ENCODE assay signal across 27 cellular contexts in genomic region chrX:150806827-150807226, GRCh38.
"Had no signal": no experiment of that assay in that cellular context is flagged by ENCODE, and none has a peak within 500 bp of the region (broad histone marks: within the 10 kb centered on the region; RNA-seq: fewer than 3 reads in every experiment).

No MANE protein-coding gene starts in this region.

- H3K36me3 ChIP-seq: neural progenitor cell, ovary, right lobe of liver, sigmoid colon, stomach, thoracic aorta, thyroid gland, upper lobe of left lung, vagina had no signal

- H3K4me3 Mint-ChIP-seq: nephron; neural progenitor cell; stimulated activated effector memory CD8-positive, alpha-beta T cell treated with anti-CD3 and anti-CD28 coated beads, Interleukin-12 subunit alpha, Interleukin-12 subunit beta, amount 100 ng/mL, for 72 hours; stimulated activated naive B cell treated with anti-CD40 and anti-IgM and Interleukin-4, amounts not matched to agents 10 μg/mL and 1 μg/mL and 100 μg/mL, for 72 hours; stimulated activated naive CD8-positive, alpha-beta T cell treated with anti-CD3 and anti-CD28 coated beads, Interleukin-15, Interleukin-2, amounts not matched to agents 100 ng/mL and 50 ng/mL, for 24 hours had no signal

- H3K9me3 ChIP-seq: ovary, psoas muscle, right lobe of liver, sigmoid colon, thoracic aorta, thyroid gland, tibial nerve, upper lobe of left lung, vagina had no signal

- DNase-seq: occipital lobe; ovary; posterior cingulate gyrus; psoas muscle; right cardiac atrium; right lobe of liver; sigmoid colon; small intestine; stimulated activated CD4-positive, alpha-beta T cell treated with anti-CD3 and anti-CD28 coated beads, Interleukin-15, amount 100 ng/mL, for 24 hours; stimulated activated CD4-positive, alpha-beta T cell treated with anti-CD3 and anti-CD28 coated beads, Interleukin-2, amount 100 ng/mL, for 24 hours; stimulated activated CD4-positive, alpha-beta T cell treated with anti-CD3 and anti-CD28 coated beads, Interleukin-2, amount 100 ng/mL, for 48 hours; stimulated activated CD4-positive, alpha-beta T cell treated with anti-CD3 and anti-CD28 coated beads, Interleukin-4, amount 100 ng/mL, for 24 hours; stimulated activated naive B cell treated with anti-CD40 and anti-IgM and Interleukin-4, amounts not matched to agents 10 μg/mL and 1 μg/mL and 100 μg/mL, for 72 hours; stimulated activated naive CD4-positive, alpha-beta T cell treated with Interleukin-2 at 50 U/mL for 16 hours; stomach; thyroid gland; trophoblast cell; upper lobe of left lung had no signal

- H3K4me3 ChIP-seq: neural progenitor cell, ovary, psoas muscle, right lobe of liver, sigmoid colon, stomach, thoracic aorta, thyroid gland, tibial nerve, upper lobe of left lung, vagina had no signal

- ATAC-seq: psoas muscle; right cardiac atrium; stimulated activated effector memory CD8-positive, alpha-beta T cell treated with anti-CD3 and anti-CD28 coated beads, Interleukin-12 subunit alpha, Interleukin-12 subunit beta, amount 100 ng/mL, for 72 hours; stimulated activated naive B cell treated with anti-CD40 and anti-IgM and Interleukin-4, amounts not matched to agents 10 μg/mL and 1 μg/mL and 100 μg/mL, for 72 hours had no signal

- H3K4me1 Mint-ChIP-seq: nephron; neural progenitor cell; stimulated activated naive B cell treated with anti-CD40 and anti-IgM and Interleukin-4, amounts not matched to agents 10 μg/mL and 1 μg/mL and 100 μg/mL, for 72 hours had no signal

- H3K4me1 ChIP-seq: neural progenitor cell, parathyroid adenoma, psoas muscle, right lobe of liver, sigmoid colon, stomach, thyroid gland, tibial nerve, upper lobe of left lung, vagina had no signal

- H3K27ac Mint-ChIP-seq: nephron; neural progenitor cell; progenitor cell of endocrine pancreas; stimulated activated effector memory CD8-positive, alpha-beta T cell treated with anti-CD3 and anti-CD28 coated beads, Interleukin-12 subunit alpha, Interleukin-12 subunit beta, amount 100 ng/mL, for 72 hours; stimulated activated naive B cell treated with anti-CD40 and anti-IgM and Interleukin-4, amounts not matched to agents 10 μg/mL and 1 μg/mL and 100 μg/mL, for 72 hours; stimulated activated naive CD8-positive, alpha-beta T cell treated with anti-CD3 and anti-CD28 coated beads, Interleukin-15, Interleukin-2, amounts not matched to agents 100 ng/mL and 50 ng/mL, for 24 hours had no signal

- H3K27ac ChIP-seq: neural progenitor cell, ovary, parathyroid adenoma, psoas muscle, right lobe of liver, sigmoid colon, stomach, thoracic aorta, thyroid gland, tibial nerve, upper lobe of left lung, vagina had no signal

- H3K9me3 Mint-ChIP-seq: stimulated activated effector memory CD8-positive, alpha-beta T cell treated with anti-CD3 and anti-CD28 coated beads, Interleukin-12 subunit alpha, Interleukin-12 subunit beta, amount 100 ng/mL, for 72 hours; stimulated activated naive CD8-positive, alpha-beta T cell treated with anti-CD3 and anti-CD28 coated beads, Interleukin-15, Interleukin-2, amounts not matched to agents 100 ng/mL and 50 ng/mL, for 24 hours had no signal

- H3K27me3 Mint-ChIP-seq: stimulated activated naive B cell treated with anti-CD40 and anti-IgM and Interleukin-4, amounts not matched to agents 10 μg/mL and 1 μg/mL and 100 μg/mL, for 72 hours; stimulated activated naive CD8-positive, alpha-beta T cell treated with anti-CD3 and anti-CD28 coated beads, Interleukin-15, Interleukin-2, amounts not matched to agents 100 ng/mL and 50 ng/mL, for 24 hours had no signal
